In the genomic region with DNA sequence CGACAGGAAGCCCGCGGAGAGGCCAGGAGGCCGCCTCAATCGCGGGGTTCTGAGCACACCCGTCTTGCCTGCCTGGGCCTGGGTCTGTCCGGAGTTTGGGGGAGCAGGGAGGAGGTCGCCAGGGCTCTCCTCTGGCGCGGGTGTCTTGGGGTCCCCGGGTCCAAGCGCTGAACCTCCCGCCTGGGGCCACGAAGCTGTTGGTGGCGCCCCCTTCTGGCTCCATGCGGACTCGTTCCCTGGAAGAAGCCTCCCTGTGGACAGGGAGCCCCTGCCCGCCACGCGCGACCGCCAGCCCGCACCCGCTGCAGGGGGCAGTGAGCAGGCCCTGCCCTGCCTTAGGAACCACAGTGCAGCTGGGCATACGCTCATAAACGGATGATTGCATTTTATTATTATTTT, we compare ENCODE assay signal across 1 cellular context.
TF ChIP-seq lines count a peak whose summit lies in the region.

No MANE protein-coding gene starts in this region.

TF ChIP-seq in HCT116, 20 proteins besides CTCF, POLR2A, EP300 and RAD21 (continued from another document):
- TF ChIP-seq, protein P1, sequence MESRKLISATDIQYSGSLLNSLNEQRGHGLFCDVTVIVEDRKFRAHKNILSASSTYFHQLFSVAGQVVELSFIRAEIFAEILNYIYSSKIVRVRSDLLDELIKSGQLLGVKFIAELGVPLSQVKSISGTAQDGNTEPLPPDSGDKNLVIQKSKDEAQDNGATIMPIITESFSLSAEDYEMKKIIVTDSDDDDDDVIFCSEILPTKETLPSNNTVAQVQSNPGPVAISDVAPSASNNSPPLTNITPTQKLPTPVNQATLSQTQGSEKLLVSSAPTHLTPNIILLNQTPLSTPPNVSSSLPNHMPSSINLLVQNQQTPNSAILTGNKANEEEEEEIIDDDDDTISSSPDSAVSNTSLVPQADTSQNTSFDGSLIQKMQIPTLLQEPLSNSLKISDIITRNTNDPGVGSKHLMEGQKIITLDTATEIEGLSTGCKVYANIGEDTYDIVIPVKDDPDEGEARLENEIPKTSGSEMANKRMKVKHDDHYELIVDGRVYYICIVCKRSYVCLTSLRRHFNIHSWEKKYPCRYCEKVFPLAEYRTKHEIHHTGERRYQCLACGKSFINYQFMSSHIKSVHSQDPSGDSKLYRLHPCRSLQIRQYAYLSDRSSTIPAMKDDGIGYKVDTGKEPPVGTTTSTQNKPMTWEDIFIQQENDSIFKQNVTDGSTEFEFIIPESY (IDR thresholded peaks at IDR 0.05; ENCODE audit: extremely low read depth, insufficient replicate concordance, low read length) = no peak
- no peak for TF ChIP-seq POLR2AphosphoS5 (IDR thresholded peaks at IDR 0.05; ENCODE audit: low read depth, low read length)
